In genomic region chr10:92691042-92691590, GRCh38 we compare ENCODE assay signal across 8 cellular contexts. TPM values are rescaled to one million over a fixed set of nuclear protein-coding genes. Genes with fewer than 3 reads are reported as not detected.
A peak's percentile ranks its signal among the peaks of the same experiment; 100 is the strongest.
DNase-seq lines count a peak whose midpoint lies in the region; ATAC-seq, FAIRE-seq and TF ChIP-seq lines count a peak whose summit lies in the region.

No MANE protein-coding gene starts in this region.

- H3K9ac ChIP-seq in kidney (ENCODE audit: low read length in 2 of 2) (peak overlapping the region in 1 of 2 donors; percentile 26), stomach smooth muscle (ENCODE audit: low read length in 2 of 2) (no peak overlapping the region)

- H3K4me1 Mint-ChIP-seq in IgD-negative memory B cell = peaks cover 26 to 34% (median 27%) of the 10 kb centered on the region in 3 donors
- peaks cover 14% of the 10 kb centered on the region for H3K4me1 Mint-ChIP-seq in activated naive CD8-positive, alpha-beta T cell treated with anti-CD3 and anti-CD28 coated beads, Interleukin-2, amount 10 ng/mL, durations not matched to agents 7 days and 5 days

- no peak for FAIRE-seq in kidney (lab: Jason Lieb, UNC)

- H3K36me3 ChIP-seq in kidney (ENCODE audit: control insufficient read depth in 1 of 2, insufficient read depth in 2 of 2, low read length in 2 of 2) (no peaks in the 10 kb centered on the region), stomach smooth muscle (ENCODE audit: control insufficient read depth in 2 of 2, insufficient read depth in 2 of 2, low read length in 2 of 2) (no peaks in the 10 kb centered on the region)

- H3K27ac ChIP-seq in kidney (ENCODE audit: low read depth in 2 of 2, low read length in 2 of 2) = peak overlapping the region; percentile 71 to 77
- H3K27ac ChIP-seq in stomach smooth muscle (ENCODE audit: low read length) = no peak overlapping the region

- H3K4me3 ChIP-seq in kidney (ENCODE audit: low read length in 2 of 2) (peak overlapping the region in 1 of 2 donors; percentile 39), stomach smooth muscle (ENCODE audit: low read length in 2 of 2) (peak overlapping the region; percentile 12 to 81)

- no peak for TF ChIP-seq CTCF in kidney (IDR thresholded peaks at IDR 0.05; ENCODE audit: borderline replicate concordance, extremely low read depth, insufficient read depth)

- H3K9me3 ChIP-seq in kidney (ENCODE audit: control insufficient read depth in 1 of 2, low read length in 2 of 2) (peaks cover 0 to 4% of the 10 kb centered on the region in 2 donors), stomach smooth muscle (ENCODE audit: control insufficient read depth in 2 of 2, low read length in 2 of 2) (peaks cover 0 to 4% of the 10 kb centered on the region in 2 donors)

- H3K9me3 Mint-ChIP-seq in IgD-negative memory B cell = peaks cover 0 to 2% (median under 1%) of the 10 kb centered on the region in 3 donors
- H3K9me3 Mint-ChIP-seq in activated naive CD8-positive, alpha-beta T cell treated with anti-CD3 and anti-CD28 coated beads, Interleukin-2, amount 10 ng/mL, durations not matched to agents 7 days and 5 days = no peaks in the 10 kb centered on the region

- POLR2A ChIA-PET in activated naive CD8-positive, alpha-beta T cell treated with anti-CD3 and anti-CD28 coated beads, Interleukin-2, amount 10 ng/mL, durations not matched to agents 7 days and 5 days (lab: Charles Lee) = interaction anchor here (0.9 kb wide), 1 partner anchor 157 kb away, joined by 3 read pairs; the partner anchor contains the start of gene EXOC6

- intact Hi-C loops in kidney (cut with DNase I) = no loop called here

- ATAC-seq in activated naive CD8-positive, alpha-beta T cell treated with anti-CD3 and anti-CD28 coated beads, Interleukin-2, amount 10 ng/mL, durations not matched to agents 7 days and 5 days (ENCODE audit: low read depth) = no peak
- ATAC-seq in GM19035 (IDR thresholded peaks at IDR 0.05; ENCODE audit: unreplicated experiment) = no peak

- peak overlapping the region; percentile 97 to 100 (median 98) for H3K27ac Mint-ChIP-seq in IgD-negative memory B cell
- no peak overlapping the region for H3K27ac Mint-ChIP-seq in activated naive CD8-positive, alpha-beta T cell treated with anti-CD3 and anti-CD28 coated beads, Interleukin-2, amount 10 ng/mL, durations not matched to agents 7 days and 5 days

- peaks cover 6 to 50% of the 10 kb centered on the region in 2 donors for H3K27me3 ChIP-seq in stomach smooth muscle (ENCODE audit: control insufficient read depth in 1 of 2, insufficient read depth in 2 of 2, low read length in 2 of 2)

- H3K4me1 ChIP-seq in kidney (ENCODE audit: control insufficient read depth in 1 of 2, insufficient read depth in 1 of 2, low read depth in 1 of 2, low read length in 2 of 2) (no peaks in the 10 kb centered on the region), stomach smooth muscle (ENCODE audit: control insufficient read depth, insufficient read depth, low read length) (peaks cover 20% of the 10 kb centered on the region)

- no peak for DNase-seq in activated naive CD8-positive, alpha-beta T cell treated with anti-CD3 and anti-CD28 coated beads, Interleukin-2, amount 10 ng/mL, durations not matched to agents 7 days and 5 days
- DNase-seq in kidney = peak; percentile 66
- no peak for DNase-seq in SIG-M5 treated with dmso at 0.1 percent for 504 hours (lab: John Stamatoyannopoulos, UW; ENCODE audit: unreplicated experiment)
- DNase-seq in NCI-H187 (lab: John Stamatoyannopoulos, UW) = no peak
- DNase-seq in activated CD8-positive, alpha-beta memory T cell treated with anti-CD3 and anti-CD28 coated beads, Interleukin-2, amount 50 U/mL, for 48 hours = no peak

- H3K27me3 Mint-ChIP-seq in IgD-negative memory B cell = peaks cover 6% of the 10 kb centered on the region
- H3K27me3 Mint-ChIP-seq in activated naive CD8-positive, alpha-beta T cell treated with anti-CD3 and anti-CD28 coated beads, Interleukin-2, amount 10 ng/mL, durations not matched to agents 7 days and 5 days = peaks cover 81% of the 10 kb centered on the region

- H3K36me3 Mint-ChIP-seq in IgD-negative memory B cell = peaks cover 9% of the 10 kb centered on the region
- no peaks in the 10 kb centered on the region for H3K36me3 Mint-ChIP-seq in activated naive CD8-positive, alpha-beta T cell treated with anti-CD3 and anti-CD28 coated beads, Interleukin-2, amount 10 ng/mL, durations not matched to agents 7 days and 5 days

- H3K4me3 Mint-ChIP-seq in IgD-negative memory B cell = peak overlapping the region; percentile 98 to 99 (median 98)
- peak overlapping the region; percentile 36 for H3K4me3 Mint-ChIP-seq in activated naive CD8-positive, alpha-beta T cell treated with anti-CD3 and anti-CD28 coated beads, Interleukin-2, amount 10 ng/mL, durations not matched to agents 7 days and 5 days

RNA-seq across cellular contexts. Expression of gene HHEX, which starts 1.4 kb away (rescaled TPM):
- polyA plus RNA-seq in IgD-negative memory B cell (134 TPM), kidney (ENCODE audit: insufficient read depth, low read depth, low replicate concordance) (3.1 TPM)
- under 1 TPM in 1 of 2 experiments, not detected in 1; 0.37 TPM for total RNA-seq in activated naive CD8-positive, alpha-beta T cell treated with anti-CD3 and anti-CD28 coated beads, Interleukin-2, amount 10 ng/mL, durations not matched to agents 7 days and 5 days
- total RNA-seq in kidney = 10.0 TPM
